Comparison of ENCODE assay signal across 8 cellular contexts in genomic region chr3:44729384-44729910, GRCh38. TPM values are rescaled to one million over a fixed set of nuclear protein-coding genes. Genes with fewer than 3 reads are reported as not detected.
DNase-seq lines count a peak whose midpoint lies in the region; ATAC-seq and TF ChIP-seq lines count a peak whose summit lies in the region.

Gene ZNF501 (plus strand): TSS chr3:44729635. CDS start chr3:44734422, 4,787 bp downstream.

- peak; percentile 60 for TF ChIP-seq POLR2A in GM10847 (IDR thresholded peaks at IDR 0.05; ENCODE audit: extremely low read depth, insufficient read length)

- H3K4me1 ChIP-seq in lung (ENCODE audit: control insufficient read depth in 2 of 2, insufficient read depth in 2 of 2, low read length in 2 of 2) = peaks cover 1 to 5% of the 10 kb centered on the region in 2 donors

- H3K27ac ChIP-seq in lung (ENCODE audit: low read depth in 1 of 2, low read length in 1 of 2) = peak within 1 kb of the TSS; percentile 71 to 76

- H3K4me3 Mint-ChIP-seq in activated CD8-positive, alpha-beta T cell treated with anti-CD3 and anti-CD28 coated beads, Interleukin-2, amount 10 ng/mL, durations not matched to agents 7 days and 5 days = peak within 1 kb of the TSS; percentile 94

- H3K27ac Mint-ChIP-seq in activated CD8-positive, alpha-beta T cell treated with anti-CD3 and anti-CD28 coated beads, Interleukin-2, amount 10 ng/mL, durations not matched to agents 7 days and 5 days = peak within 1 kb of the TSS; percentile 95

- no peaks in the 10 kb centered on the region for H3K27me3 Mint-ChIP-seq in activated CD8-positive, alpha-beta T cell treated with anti-CD3 and anti-CD28 coated beads, Interleukin-2, amount 10 ng/mL, durations not matched to agents 7 days and 5 days (ENCODE audit: low read depth)

- no peak for TF ChIP-seq CTCF in lung (IDR thresholded peaks at IDR 0.05; ENCODE audit: control extremely low read depth, extremely low read depth)

- H3K4me1 Mint-ChIP-seq in activated CD8-positive, alpha-beta T cell treated with anti-CD3 and anti-CD28 coated beads, Interleukin-2, amount 10 ng/mL, durations not matched to agents 7 days and 5 days (ENCODE audit: low read depth) = peaks cover 14% of the 10 kb centered on the region

- ATAC-seq in HG02852 (IDR thresholded peaks at IDR 0.05; ENCODE audit: unreplicated experiment) (peak; percentile 91), lung (ENCODE audit: insufficient read depth, low FRiP score) (peak; percentile 97)
- ATAC-seq in activated CD8-positive, alpha-beta T cell treated with anti-CD3 and anti-CD28 coated beads, Interleukin-2, amount 10 ng/mL, durations not matched to agents 7 days and 5 days = peak; percentile 97

- WGBS in lung, 2 donors = 1% methylated on average over 46 of the region's 46 CpGs

- H3K27me3 ChIP-seq in lung (ENCODE audit: control insufficient read depth, insufficient read depth) = no peaks in the 10 kb centered on the region

- H3K36me3 ChIP-seq in lung (ENCODE audit: control insufficient read depth in 2 of 2, insufficient read depth in 2 of 2, low read length in 2 of 2) = peaks cover 1 to 31% of the 10 kb centered on the region in 2 donors

- peak; percentile 60 for DNase-seq in NCI-H345 treated with DMSO at 0.1 percent for 48 hours (lab: John Stamatoyannopoulos, UW; ENCODE audit: unreplicated experiment)
- DNase-seq in activated CD8-positive, alpha-beta T cell treated with anti-CD3 and anti-CD28 coated beads, Interleukin-2, amount 10 ng/mL, durations not matched to agents 7 days and 5 days = peak; percentile 93
- DNase-seq in effector CD8-positive, alpha-beta T cell (lab: John Stamatoyannopoulos, UW) = peak; percentile 65
- peak; percentile 93 for DNase-seq in lung (ENCODE audit: low spot score)
- DNase-seq in stimulated activated CD4-positive, alpha-beta T cell treated with anti-CD3 and anti-CD28 coated beads, Interleukin-4, amount 100 ng/mL, for 4 hours = peak; percentile 84 to 85
- DNase-seq in SIG-M5 treated with dmso at 0.1 percent for 504 hours (lab: John Stamatoyannopoulos, UW; ENCODE audit: unreplicated experiment) = no peak

- CTCF ChIA-PET in activated CD8-positive, alpha-beta T cell treated with anti-CD3 and anti-CD28 coated beads, Interleukin-2, amount 10 ng/mL, durations not matched to agents 7 days and 5 days (lab: Charles Lee) = interaction anchor here (1.0 to 1.3 kb wide), 4 partner anchors 10 to 33 kb away, joined by 4 to 6 read pairs (median 6); partner anchors contain the start of gene ZNF502

- H3K36me3 Mint-ChIP-seq in activated CD8-positive, alpha-beta T cell treated with anti-CD3 and anti-CD28 coated beads, Interleukin-2, amount 10 ng/mL, durations not matched to agents 7 days and 5 days (ENCODE audit: low read depth) = peaks cover 63% of the 10 kb centered on the region

- peak within 1 kb of the TSS; percentile 87 for H3K4me3 ChIP-seq in lung

- POLR2A ChIA-PET in activated CD8-positive, alpha-beta T cell treated with anti-CD3 and anti-CD28 coated beads, Interleukin-2, amount 10 ng/mL, durations not matched to agents 7 days and 5 days (lab: Charles Lee) = interaction anchor here (0.6 to 1.4 kb wide), 3 partner anchors 17 to 31 kb away, joined by 3 to 16 read pairs (median 13); partner anchors contain the start of genes KIAA1143, KIF15 and ZNF502

- H3K9me3 ChIP-seq in lung (ENCODE audit: control insufficient read depth in 2 of 2, insufficient read depth in 1 of 2, low read length in 1 of 2) = peaks cover 23 to 38% of the 10 kb centered on the region in 2 donors

- peaks cover 61% of the 10 kb centered on the region for H3K9me3 Mint-ChIP-seq in activated CD8-positive, alpha-beta T cell treated with anti-CD3 and anti-CD28 coated beads, Interleukin-2, amount 10 ng/mL, durations not matched to agents 7 days and 5 days (ENCODE audit: insufficient read depth)

RNA-seq across cellular contexts. Expression of gene ZNF501, which starts in this region (rescaled TPM):
- 1 to 10 TPM; 2.9 to 3.6 TPM for total RNA-seq in activated CD8-positive, alpha-beta T cell treated with anti-CD3 and anti-CD28 coated beads, Interleukin-2, amount 10 ng/mL, durations not matched to agents 7 days and 5 days
- total RNA-seq in lung = 1 to 10 TPM; 4.0 to 6.8 TPM
- 1 to 10 TPM; 1.2 to 1.4 TPM for polyA plus RNA-seq in lung
